Comparison of ENCODE assay signal across 13 cellular contexts in genomic region chr2:85590950-85591349, GRCh38. TPM values are rescaled to one million over a fixed set of nuclear protein-coding genes. Genes with fewer than 3 reads are reported as not detected.
DNase-seq lines count a peak whose midpoint lies in the region; ATAC-seq and TF ChIP-seq lines count a peak whose summit lies in the region.
"Had no signal": no experiment of that assay in that cellular context is flagged by ENCODE, and none has a peak within 500 bp of the region (broad histone marks: within the 10 kb centered on the region; RNA-seq: fewer than 3 reads in every experiment).

No MANE protein-coding gene starts in this region.

- H3K4me1 Mint-ChIP-seq in stimulated activated naive CD8-positive, alpha-beta T cell treated with anti-CD3 and anti-CD28 coated beads, Interleukin-15, amount 100 ng/mL, for 72 hours, result peaks cover 48% of the 10 kb centered on the region

- H3K4me1 ChIP-seq in mammary epithelial cell (ENCODE audit: insufficient read depth, low read length) (peaks cover 21% of the 10 kb centered on the region), lower lobe of right lung (peaks cover 90% of the 10 kb centered on the region), stomach (peaks cover 48 to 86% (median 76%) of the 10 kb centered on the region in 4 donors)

- intact Hi-C loops in mammary epithelial cell (cut with micrococcal nuclease), result no loop called here
- intact Hi-C loops in lower lobe of right lung (cut with DNase I), result no loop called here
- intact Hi-C loops in stomach (cut with DNase I; ENCODE audit: low total_unique reads), result no loop called here

- no peak for TF ChIP-seq POLR2A in stomach (IDR thresholded peaks at IDR 0.05)
- TF ChIP-seq POLR2A in erythroblast (IDR thresholded peaks at IDR 0.05; ENCODE audit: low read length), result no peak

- no peak for ATAC-seq in lower lobe of right lung
- no peak for ATAC-seq in stimulated activated naive CD8-positive, alpha-beta T cell treated with anti-CD3 and anti-CD28 coated beads, Interleukin-15, amount 100 ng/mL, for 72 hours
- ATAC-seq: activated CD8-positive, alpha-beta memory T cell treated with anti-CD3 and anti-CD28 coated beads, Interleukin-2, amount 10 ng/mL, durations not matched to agents 7 days and 5 days had no signal

- peaks cover 4% of the 10 kb centered on the region for H3K79me2 ChIP-seq in mammary epithelial cell (ENCODE audit: insufficient read depth, low read length)

- TF ChIP-seq EP300 in stomach (IDR thresholded peaks at IDR 0.05), result no peak

- BruUV-seq in mammary epithelial cell (replicated peaks; lab: Mats Ljungman, UMichigan), result no TSS peak

- H3K4me3 Mint-ChIP-seq in stimulated activated naive CD8-positive, alpha-beta T cell treated with anti-CD3 and anti-CD28 coated beads, Interleukin-15, amount 100 ng/mL, for 72 hours, result no peak overlapping the region
- H3K4me3 Mint-ChIP-seq: activated CD8-positive, alpha-beta memory T cell treated with anti-CD3 and anti-CD28 coated beads, Interleukin-2, amount 10 ng/mL, durations not matched to agents 7 days and 5 days; memory B cell; T-helper 2 cell treated with Interferon-gamma antibody and Interleukin-4, amounts not matched to agents 5 μg/mL and 100 μg/mL, for 36 hours had no signal

- no peaks in the 10 kb centered on the region for H3K9me3 ChIP-seq in mammary epithelial cell (replicated peaks; ENCODE audit: insufficient read depth, low read length)
- H3K9me3 ChIP-seq in lower lobe of right lung, result no peaks in the 10 kb centered on the region
- no peaks in the 10 kb centered on the region for H3K9me3 ChIP-seq in stomach

- WGBS in mammary epithelial cell (ENCODE audit: low coverage, missing lambda C conversion rate), result 100% methylated on average over 2 of the region's 2 CpGs
- WGBS in stomach, 5 donors, result 45 to 61% (median 51%) methylated on average over 2 of the region's 2 CpGs

- dilution Hi-C loops in mammary epithelial cell (cut with HindIII; ENCODE audit: low sequenced_read_pairs), result no loop called here

- H4K20me1 ChIP-seq in mammary epithelial cell (ENCODE audit: insufficient read depth, low read length), result no peaks in the 10 kb centered on the region

- DNase-seq in DMS53 treated with DMSO at 0.1 percent for 48 hours (lab: John Stamatoyannopoulos, UW; ENCODE audit: unreplicated experiment) (peak; percentile 16), mammary epithelial cell (no peak), lower lobe of right lung (no peak), stomach (no peak), NCI-H2081 treated with DMSO at 0.1 percent for 48 hours (lab: John Stamatoyannopoulos, UW) (no peak), erythroblast (lab: John Stamatoyannopoulos, UW) (no peak), COLO668 (lab: John Stamatoyannopoulos, UW; ENCODE audit: unreplicated experiment) (no peak)
- DNase-seq in stimulated activated naive CD8-positive, alpha-beta T cell treated with anti-CD3 and anti-CD28 coated beads, Interleukin-15, amount 100 ng/mL, for 72 hours, result no peak
- DNase-seq: activated CD8-positive, alpha-beta memory T cell treated with anti-CD3 and anti-CD28 coated beads, Interleukin-2, amount 10 ng/mL, durations not matched to agents 7 days and 5 days; foreskin melanocyte had no signal

- H3K27ac ChIP-seq in mammary epithelial cell (ENCODE audit: insufficient read depth, low read depth, low read length) (peak overlapping the region; percentile 43), lower lobe of right lung (peak overlapping the region; percentile 95), stomach (peak overlapping the region; percentile 71 to 94 (median 91))
- H3K27ac ChIP-seq: C4-2B had no signal

- H3K4me3 ChIP-seq in mammary epithelial cell (replicated peaks in 1 of 3; ENCODE audit: insufficient read depth in 1 of 3, low read depth in 2 of 3, low read length in 3 of 3) (no peak overlapping the region), lower lobe of right lung (no peak overlapping the region), stomach (no peak overlapping the region)

- H3K27me3 ChIP-seq in mammary epithelial cell (ENCODE audit: insufficient read depth, low read length) (no peaks in the 10 kb centered on the region), lower lobe of right lung (ENCODE audit: low read depth) (no peaks in the 10 kb centered on the region), stomach (no peaks in the 10 kb centered on the region)

- H3K27ac Mint-ChIP-seq in stimulated activated naive CD8-positive, alpha-beta T cell treated with anti-CD3 and anti-CD28 coated beads, Interleukin-15, amount 100 ng/mL, for 72 hours, result no peak overlapping the region
- H3K27ac Mint-ChIP-seq: activated CD8-positive, alpha-beta memory T cell treated with anti-CD3 and anti-CD28 coated beads, Interleukin-2, amount 10 ng/mL, durations not matched to agents 7 days and 5 days; memory B cell; T-helper 2 cell treated with Interferon-gamma antibody and Interleukin-4, amounts not matched to agents 5 μg/mL and 100 μg/mL, for 36 hours had no signal

- H3K36me3 ChIP-seq in mammary epithelial cell (ENCODE audit: insufficient read depth, low read length) (no peaks in the 10 kb centered on the region), lower lobe of right lung (no peaks in the 10 kb centered on the region), stomach (no peaks in the 10 kb centered on the region)

- no peak overlapping the region for H3K4me2 ChIP-seq in mammary epithelial cell (ENCODE audit: insufficient read depth, low read depth, low read length)

- no peak overlapping the region for H3K9ac ChIP-seq in mammary epithelial cell (ENCODE audit: insufficient read depth, low read length)

- CTCF ChIA-PET in mammary epithelial cell (lab: Charles Lee; ENCODE audit: low non-redundant PET), result no interaction called here

- no peaks in the 10 kb centered on the region for H3K27me3 Mint-ChIP-seq in stimulated activated naive CD8-positive, alpha-beta T cell treated with anti-CD3 and anti-CD28 coated beads, Interleukin-15, amount 100 ng/mL, for 72 hours
- H3K27me3 Mint-ChIP-seq: activated CD8-positive, alpha-beta memory T cell treated with anti-CD3 and anti-CD28 coated beads, Interleukin-2, amount 10 ng/mL, durations not matched to agents 7 days and 5 days; memory B cell had no signal

- no peak for TF ChIP-seq CTCF in mammary epithelial cell (conservative IDR thresholded peaks at IDR 0.05 in 1 of 2, IDR thresholded peaks at IDR 0.05 in 1 of 2; ENCODE audit: extremely low read depth in 1 of 2, insufficient read depth in 1 of 2, low read depth in 1 of 2, low read length in 2 of 2)
- no peak for TF ChIP-seq CTCF in lower lobe of right lung (IDR thresholded peaks at IDR 0.05)
- no peak for TF ChIP-seq CTCF in stomach (IDR thresholded peaks at IDR 0.05)

- H3K9me3 Mint-ChIP-seq in stimulated activated naive CD8-positive, alpha-beta T cell treated with anti-CD3 and anti-CD28 coated beads, Interleukin-15, amount 100 ng/mL, for 72 hours, result no peaks in the 10 kb centered on the region
- H3K9me3 Mint-ChIP-seq: memory B cell; T-helper 2 cell treated with Interferon-gamma antibody and Interleukin-4, amounts not matched to agents 5 μg/mL and 100 μg/mL, for 36 hours had no signal

- in situ Hi-C loops in mammary epithelial cell (cut with MboI; ENCODE audit: low sequenced_read_pairs in 2 of 2), result no loop called here

- peak overlapping the region; percentile 34 for H2AFZ ChIP-seq in mammary epithelial cell (ENCODE audit: low read depth, low read length)

RNA-seq across cellular contexts. Expression of gene RNF181, which starts 4.6 kb away (rescaled TPM):
- total RNA-seq in mammary epithelial cell (100 to 1,000 TPM; 101 to 109 TPM), lower lobe of right lung (89.8 TPM), stomach (100 to 1,000 TPM in 1 of 5 donors, 10 to 100 TPM in 3, not detected in 1; 11.3 to 143 (median 79.1) TPM)
- polyA plus RNA-seq in mammary epithelial cell (269 TPM), stomach (100 to 1,000 TPM; 217 to 272 (median 223) TPM)
- polyA minus RNA-seq in mammary epithelial cell, result 193 TPM

RNA-seq across cellular contexts. Expression of gene VAMP5, which starts 6.7 kb away (rescaled TPM):
- total RNA-seq in mammary epithelial cell (1 to 10 TPM; 2.2 to 7.3 TPM), lower lobe of right lung (87.0 TPM), stomach (10 to 100 TPM in 4 of 5 donors, 1 to 10 TPM in 1; 7.7 to 82.6 (median 29.5) TPM)
- polyA plus RNA-seq in mammary epithelial cell (6.0 TPM), stomach (10 to 100 TPM; 87.7 to 95.1 (median 90.4) TPM)
- polyA minus RNA-seq in mammary epithelial cell, result 10.2 TPM

RNA-seq across cellular contexts. Expression of gene TMEM150A, which starts 11.5 kb away (rescaled TPM):
- total RNA-seq in mammary epithelial cell (10 to 100 TPM; 12.5 to 14.2 TPM), lower lobe of right lung (28.9 TPM), stomach (10 to 100 TPM in 3 of 5 donors, 1 to 10 TPM in 1, not detected in 1; 5.0 to 62.4 (median 24.9) TPM)
- polyA plus RNA-seq in mammary epithelial cell (11.4 TPM), stomach (10 to 100 TPM; 15.9 to 27.8 (median 21.3) TPM)
- polyA minus RNA-seq in mammary epithelial cell, result 19.7 TPM

RNA-seq across cellular contexts. Expression of gene VAMP8, which starts 13.6 kb away (rescaled TPM):
- 100 to 1,000 TPM in 1 of 2 donors, 10 to 100 TPM in 1; 94.0 to 166 TPM for total RNA-seq in mammary epithelial cell
- polyA plus RNA-seq in mammary epithelial cell, result 327 TPM
- polyA minus RNA-seq in mammary epithelial cell, result 42.7 TPM
- total RNA-seq in lower lobe of right lung, result 272 TPM
- total RNA-seq in stomach, result 100 to 1,000 TPM in 2 of 5 donors, 10 to 100 TPM in 1, 1 to 10 TPM in 1, not detected in 1; 2.2 to 191 (median 79.6) TPM
- 100 to 1,000 TPM; 358 to 568 (median 435) TPM for polyA plus RNA-seq in stomach

RNA-seq across cellular contexts. Expression of gene C2orf68, which starts 20.9 kb away (rescaled TPM):
- total RNA-seq in mammary epithelial cell (10 to 100 TPM; 10.8 to 21.9 TPM), lower lobe of right lung (40.6 TPM), stomach (10 to 100 TPM; 12.7 to 40.8 (median 19.7) TPM)
- polyA plus RNA-seq in mammary epithelial cell (7.0 TPM), stomach (10 to 100 TPM; 19.9 to 22.5 (median 20.5) TPM)
- 48.4 TPM for polyA minus RNA-seq in mammary epithelial cell

Comparison
In these comparisons a context has a peak if more than half of its experiments do, and no peak if none do; other contexts are left out.
1. H3K27ac ChIP-seq: peak in every context shown above with its lines; median percentile 95 in lower lobe of right lung; 91 in stomach; 43 in mammary epithelial cell.